Comparison of ENCODE assay signal across 19 cellular contexts in the genomic region with DNA sequence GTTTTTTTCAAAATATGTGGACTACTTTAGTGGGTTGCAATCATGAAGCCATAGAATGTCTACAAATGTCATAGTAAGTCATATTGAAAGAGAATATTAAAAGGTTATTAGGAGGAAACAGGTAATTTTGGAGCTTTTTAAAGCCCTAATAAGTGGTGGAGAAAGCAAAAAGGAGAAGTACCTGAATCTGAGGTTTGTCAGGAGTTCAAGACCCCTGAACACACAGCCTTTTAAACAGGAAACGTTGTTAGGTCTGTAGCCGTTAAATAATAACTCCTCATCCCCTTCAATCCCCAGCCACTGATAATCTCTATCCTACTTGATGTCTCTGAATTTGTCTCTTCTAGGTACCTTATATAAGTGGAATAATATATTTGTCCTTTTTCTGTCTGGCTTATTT. TPM values are rescaled to one million over a fixed set of nuclear protein-coding genes. Genes with fewer than 3 reads are reported as not detected.
"Had no signal": no experiment of that assay in that cellular context is flagged by ENCODE, and none has a peak within 500 bp of the region (broad histone marks: within the 10 kb centered on the region; RNA-seq: fewer than 3 reads in every experiment).

No MANE protein-coding gene starts in this region.

- DNase-seq: activated CD4-positive, alpha-beta T cell treated with anti-CD3 and anti-CD28 coated beads, Interleukin-2, amount 10 ng/mL, durations not matched to agents 24 days and 14 days; activated CD8-positive, alpha-beta memory T cell treated with anti-CD3 and anti-CD28 coated beads for 24 hours; activated gamma-delta T cell treated with Interleukin-2 at 50 U/mL for 16 hours; activated T-cell treated with anti-CD3 and anti-CD28 coated beads, Interleukin-2, amount 50 U/mL, for 1 hour; amniotic stem cell; cerebellar nuclear complex; dermis blood vessel endothelial cell; endodermal cell; erythroblast; hippocampal formation; mesendoderm; ovary; SJCRH30; stimulated activated CD4-positive, alpha-beta T cell treated with anti-CD3 and anti-CD28 coated beads, Interleukin-4, amount 100 ng/mL, for 1 hour; substantia nigra; T-helper 9 cell; transverse colon had no signal

- H3K4me1 Mint-ChIP-seq: neural crest cell had no signal

- H3K9me3 ChIP-seq: ovary, SJCRH30, transverse colon had no signal

- H3K9me3 Mint-ChIP-seq: brain, endodermal cell, neural crest cell had no signal

- H3K27ac Mint-ChIP-seq: activated CD4-positive, alpha-beta T cell treated with anti-CD3 and anti-CD28 coated beads, Interleukin-2, amount 10 ng/mL, durations not matched to agents 24 days and 14 days; brain; endodermal cell had no signal

- H3K36me3 ChIP-seq: ovary, SJCRH30, transverse colon had no signal

- H3K4me3 ChIP-seq: ovary, SJCRH30, transverse colon had no signal

- H3K4me1 ChIP-seq: SJCRH30, transverse colon had no signal

- H3K27me3 Mint-ChIP-seq: activated CD4-positive, alpha-beta T cell treated with anti-CD3 and anti-CD28 coated beads, Interleukin-2, amount 10 ng/mL, durations not matched to agents 24 days and 14 days; brain had no signal

- H3K4me3 Mint-ChIP-seq: activated CD4-positive, alpha-beta T cell treated with anti-CD3 and anti-CD28 coated beads, Interleukin-2, amount 10 ng/mL, durations not matched to agents 24 days and 14 days; brain; endodermal cell; neural crest cell had no signal

- H3K27me3 ChIP-seq: ovary, SJCRH30, transverse colon had no signal

RNA-seq across cellular contexts. Expression of gene SPEF2, which starts 51.1 kb away (rescaled TPM):
- total RNA-seq: SJCRH30 had no signal
